ENCODE assay signal across 24 cellular contexts in the genomic region with DNA sequence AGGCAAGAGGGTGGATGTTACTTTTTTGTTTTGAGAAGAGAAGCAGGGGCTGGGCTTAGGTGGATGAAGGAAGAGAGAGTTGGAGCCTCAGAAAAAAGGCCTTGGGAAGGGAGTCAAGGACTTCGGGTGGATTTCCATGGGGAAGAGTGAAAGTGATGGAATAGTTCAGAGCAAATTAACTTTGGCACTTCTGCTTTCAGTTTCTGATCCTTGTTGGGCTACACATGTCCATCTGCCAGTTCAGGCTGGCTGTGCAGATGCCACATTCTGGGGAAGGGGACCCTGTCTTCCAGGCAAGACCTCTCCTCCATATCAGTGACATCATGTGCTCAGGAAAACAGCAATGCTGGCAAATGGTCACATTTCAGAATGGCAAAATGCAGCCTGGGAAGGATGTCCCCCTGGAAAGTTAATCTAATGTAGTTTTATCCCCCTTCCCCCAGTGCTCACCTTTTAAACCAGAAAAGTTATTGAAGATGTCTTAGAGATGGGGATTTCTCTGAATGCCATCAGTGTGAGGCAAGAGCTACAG.
"Had no signal": no experiment of that assay in that cellular context is flagged by ENCODE, and none has a peak within 500 bp of the region (broad histone marks: within the 10 kb centered on the region; RNA-seq: fewer than 3 reads in every experiment).

No MANE protein-coding gene starts in this region.

- H3K4me3 ChIP-seq: MG63, Peyer's patch had no signal

- H3K27ac ChIP-seq: Peyer's patch, RWPE1 had no signal

- H3K9me3 Mint-ChIP-seq: activated CD4-positive, alpha-beta memory T cell treated with anti-CD3 and anti-CD28 coated beads for 36 hours; activated CD4-positive, alpha-beta T cell treated with anti-CD3 and anti-CD28 coated beads, Interleukin-2, amount 10 ng/mL, durations not matched to agents 7 days and 5 days; activated naive CD4-positive, alpha-beta T cell treated with anti-CD3 and anti-CD28 coated beads, Interleukin-2, amount 10 ng/mL, durations not matched to agents 7 days and 5 days; activated naive CD8-positive, alpha-beta T cell treated with anti-CD3 and anti-CD28 coated beads for 36 hours; activated T-cell treated with anti-CD3 and anti-CD28 coated beads, Interleukin-2, amount 50 U/mL, for 72 hours; activated T-helper 2 cell treated with anti-CD3 and anti-CD28 coated beads, Interferon-gamma antibody, Interleukin-2, Interleukin-4, amounts not matched to agents 10 μg/mL and 5 μg/mL and 100 μg/mL, durations not matched to agents 14 hours and 24 hours and 36 hours had no signal

- H3K27me3 Mint-ChIP-seq: activated CD4-positive, alpha-beta memory T cell treated with anti-CD3 and anti-CD28 coated beads for 36 hours; activated CD4-positive, alpha-beta T cell treated with anti-CD3 and anti-CD28 coated beads, Interleukin-2, amount 10 ng/mL, durations not matched to agents 7 days and 5 days; activated naive CD4-positive, alpha-beta T cell treated with anti-CD3 and anti-CD28 coated beads, Interleukin-2, amount 10 ng/mL, durations not matched to agents 7 days and 5 days; activated naive CD8-positive, alpha-beta T cell treated with anti-CD3 and anti-CD28 coated beads for 36 hours had no signal

- H3K4me1 ChIP-seq: Peyer's patch had no signal

- ATAC-seq: activated T-cell treated with anti-CD3 and anti-CD28 coated beads, Interleukin-2, amount 50 U/mL, for 72 hours; T-helper 17 cell had no signal

- FAIRE-seq: TTC549 had no signal

- H3K9me3 ChIP-seq: MG63, Peyer's patch had no signal

- H3K27ac Mint-ChIP-seq: activated CD4-positive, alpha-beta memory T cell treated with anti-CD3 and anti-CD28 coated beads for 36 hours; activated CD4-positive, alpha-beta T cell treated with anti-CD3 and anti-CD28 coated beads, Interleukin-2, amount 10 ng/mL, durations not matched to agents 7 days and 5 days; activated naive CD4-positive, alpha-beta T cell treated with anti-CD3 and anti-CD28 coated beads, Interleukin-2, amount 10 ng/mL, durations not matched to agents 7 days and 5 days; activated naive CD8-positive, alpha-beta T cell treated with anti-CD3 and anti-CD28 coated beads for 36 hours; activated T-cell treated with anti-CD3 and anti-CD28 coated beads, Interleukin-2, amount 50 U/mL, for 72 hours; activated T-helper 2 cell treated with anti-CD3 and anti-CD28 coated beads, Interferon-gamma antibody, Interleukin-2, Interleukin-4, amounts not matched to agents 10 μg/mL and 5 μg/mL and 100 μg/mL, durations not matched to agents 14 hours and 24 hours and 36 hours; T-helper 17 cell had no signal

- DNase-seq: activated CD4-positive, alpha-beta memory T cell treated with anti-CD3 and anti-CD28 coated beads for 36 hours; activated CD4-positive, alpha-beta T cell treated with anti-CD3 and anti-CD28 coated beads, Interleukin-2, amount 10 ng/mL, durations not matched to agents 7 days and 5 days; activated CD4-positive, CD25-positive, alpha-beta regulatory T cell; activated CD8-positive, alpha-beta memory T cell treated with anti-CD3 and anti-CD28 coated beads, Interleukin-2, amount 50 U/mL, for 4 hours; activated gamma-delta T cell treated with Interleukin-2 at 50 U/mL for 16 hours; activated naive CD4-positive, alpha-beta T cell treated with anti-CD3 and anti-CD28 coated beads, Interleukin-2, amount 10 ng/mL, durations not matched to agents 7 days and 5 days; activated naive CD8-positive, alpha-beta T cell treated with anti-CD3 and anti-CD28 coated beads for 36 hours; activated T-cell treated with anti-CD3 and anti-CD28 coated beads, Interleukin-2, amount 50 U/mL, for 72 hours; cerebellar nuclear complex; KG1; MG63; NCI-H1048; NCI-H1930; NCI-H2171 treated with DMSO at 0.1 percent for 48 hours; NCI-H345; NCI-H510A; NCI-H526 treated with DMSO at 0.1 percent for 48 hours; Peyer's patch; SHP77; T-helper 17 cell; T-helper 9 cell had no signal

- H3K36me3 Mint-ChIP-seq: activated CD4-positive, alpha-beta memory T cell treated with anti-CD3 and anti-CD28 coated beads for 36 hours; activated naive CD4-positive, alpha-beta T cell treated with anti-CD3 and anti-CD28 coated beads, Interleukin-2, amount 10 ng/mL, durations not matched to agents 7 days and 5 days; activated naive CD8-positive, alpha-beta T cell treated with anti-CD3 and anti-CD28 coated beads for 36 hours had no signal

- H3K4me1 Mint-ChIP-seq: activated CD4-positive, alpha-beta T cell treated with anti-CD3 and anti-CD28 coated beads, Interleukin-2, amount 10 ng/mL, durations not matched to agents 7 days and 5 days; activated naive CD4-positive, alpha-beta T cell treated with anti-CD3 and anti-CD28 coated beads, Interleukin-2, amount 10 ng/mL, durations not matched to agents 7 days and 5 days; activated naive CD8-positive, alpha-beta T cell treated with anti-CD3 and anti-CD28 coated beads for 36 hours; T-helper 17 cell had no signal

- H3K4me3 Mint-ChIP-seq: activated CD4-positive, alpha-beta memory T cell treated with anti-CD3 and anti-CD28 coated beads for 36 hours; activated CD4-positive, alpha-beta T cell treated with anti-CD3 and anti-CD28 coated beads, Interleukin-2, amount 10 ng/mL, durations not matched to agents 7 days and 5 days; activated naive CD4-positive, alpha-beta T cell treated with anti-CD3 and anti-CD28 coated beads, Interleukin-2, amount 10 ng/mL, durations not matched to agents 7 days and 5 days; activated naive CD8-positive, alpha-beta T cell treated with anti-CD3 and anti-CD28 coated beads for 36 hours; activated T-cell treated with anti-CD3 and anti-CD28 coated beads, Interleukin-2, amount 50 U/mL, for 72 hours; T-helper 17 cell had no signal

- H3K27me3 ChIP-seq: MG63, Peyer's patch had no signal

- H3K36me3 ChIP-seq: MG63, Peyer's patch had no signal
